9 cellular contexts compared by ENCODE assay signal in genomic region chr1:241610056-241610815, GRCh38. TPM values are rescaled to one million over a fixed set of nuclear protein-coding genes. Genes with fewer than 3 reads are reported as not detected.
DNase-seq lines count a peak whose midpoint lies in the region; ATAC-seq and TF ChIP-seq lines count a peak whose summit lies in the region.
"Had no signal": no experiment of that assay in that cellular context is flagged by ENCODE, and none has a peak within 500 bp of the region (broad histone marks: within the 10 kb centered on the region; RNA-seq: fewer than 3 reads in every experiment).

No MANE protein-coding gene starts in this region.

- H3K9ac ChIP-seq in mammary epithelial cell (ENCODE audit: insufficient read depth, low read length) = no peak overlapping the region
- H3K9ac ChIP-seq in mesendoderm (ENCODE audit: low read length) = no peak overlapping the region
- H3K9ac ChIP-seq in MM.1S (ENCODE audit: low read length) = no peak overlapping the region

- intact Hi-C loops in mammary epithelial cell (cut with micrococcal nuclease) = loop anchor here (2.0 to 5.0 kb wide), 3 partner anchors 27 to 387 kb away; partner anchors contain the start of gene MAP1LC3C

- no peak overlapping the region for H2BK120ac ChIP-seq in mesendoderm (ENCODE audit: low read depth, low read length)

- H3K9me3 ChIP-seq in mammary epithelial cell (replicated peaks; ENCODE audit: insufficient read depth, low read length) (no peaks in the 10 kb centered on the region), MM.1S (replicated peaks; ENCODE audit: insufficient read depth, low read length) (no peaks in the 10 kb centered on the region)

- H3K36me3 ChIP-seq in mammary epithelial cell (ENCODE audit: insufficient read depth, low read length) = no peaks in the 10 kb centered on the region
- no peaks in the 10 kb centered on the region for H3K36me3 ChIP-seq in mesendoderm (ENCODE audit: control insufficient read depth, insufficient read depth, low read length)
- H3K36me3 ChIP-seq in MM.1S (replicated peaks; ENCODE audit: insufficient read depth, low read length) = no peaks in the 10 kb centered on the region

- H3K79me2 ChIP-seq in mammary epithelial cell (ENCODE audit: insufficient read depth, low read length) (no peaks in the 10 kb centered on the region), mesendoderm (ENCODE audit: control insufficient read depth, insufficient read depth, low read length) (no peaks in the 10 kb centered on the region), MM.1S (ENCODE audit: low read length) (no peaks in the 10 kb centered on the region)

- TF ChIP-seq CTCF in mammary epithelial cell (conservative IDR thresholded peaks at IDR 0.05 in 1 of 2, IDR thresholded peaks at IDR 0.05 in 1 of 2; ENCODE audit: extremely low read depth in 1 of 2, insufficient read depth in 1 of 2, low read depth in 1 of 2, low read length in 2 of 2) (no peak), MM.1S (IDR thresholded peaks at IDR 0.05; ENCODE audit: low read length) (no peak)

- no peak overlapping the region for H3K4me2 ChIP-seq in mammary epithelial cell (ENCODE audit: insufficient read depth, low read depth, low read length)
- no peak overlapping the region for H3K4me2 ChIP-seq in mesendoderm (ENCODE audit: low read length)
- H3K4me2 ChIP-seq in MM.1S (ENCODE audit: low read depth, low read length) = no peak overlapping the region

- H3K4me3 ChIP-seq in mammary epithelial cell (replicated peaks in 1 of 3; ENCODE audit: insufficient read depth in 1 of 3, low read depth in 2 of 3, low read length in 3 of 3) (no peak overlapping the region), mesendoderm (ENCODE audit: low read length) (no peak overlapping the region), MM.1S (ENCODE audit: low read length) (no peak overlapping the region)

- H2BK5ac ChIP-seq in mesendoderm (ENCODE audit: low read length) = no peak overlapping the region

- no peak overlapping the region for H3K4ac ChIP-seq in mesendoderm (ENCODE audit: low read depth, low read length)

- H2BK15ac ChIP-seq in mesendoderm (replicated peaks; ENCODE audit: low read depth) = no peak overlapping the region

- H3F3A ChIP-seq in MM.1S (ENCODE audit: insufficient read depth, low read length) = no peaks in the 10 kb centered on the region

- DNase-seq in Daoy (ENCODE audit: low read depth) (peak; percentile 48), NCI-H2171 treated with DMSO at 0.1 percent for 48 hours (lab: John Stamatoyannopoulos, UW) (peak; percentile 92), mammary epithelial cell (no peak), mesendoderm (peak; percentile 78), NOMO-1 treated with DMSO at 0.1 percent for 48 hours (lab: John Stamatoyannopoulos, UW; ENCODE audit: unreplicated experiment) (no peak), MM.1S (no peak)

- no peaks in the 10 kb centered on the region for H3K9me2 ChIP-seq in MM.1S (replicated peaks; ENCODE audit: insufficient read depth, low read length)

- H2AFZ ChIP-seq in mammary epithelial cell (ENCODE audit: low read depth, low read length) (peak overlapping the region; percentile 6), MM.1S (ENCODE audit: low read length) (no peak overlapping the region)

- in situ Hi-C loops in mammary epithelial cell (cut with MboI; ENCODE audit: low sequenced_read_pairs in 2 of 2) = loop anchor here in 1 of 2 donors (5.0 to 10.0 kb wide), 2 partner anchors 75 to 227 kb away; partner anchors contain the start of gene KMO

- no peak overlapping the region for H3K56ac ChIP-seq in mesendoderm (ENCODE audit: low read length)

- H4K20me1 ChIP-seq in mammary epithelial cell (ENCODE audit: insufficient read depth, low read length) (no peaks in the 10 kb centered on the region), MM.1S (ENCODE audit: insufficient read depth, low read length) (no peaks in the 10 kb centered on the region)

- no peak overlapping the region for H4K5ac ChIP-seq in mesendoderm (ENCODE audit: low read length)

- H3K79me1 ChIP-seq in mesendoderm (ENCODE audit: low read length) = no peaks in the 10 kb centered on the region

- H3K4me1 ChIP-seq in mammary epithelial cell (ENCODE audit: insufficient read depth, low read length) = peaks cover 67% of the 10 kb centered on the region
- no peaks in the 10 kb centered on the region for H3K4me1 ChIP-seq in mesendoderm (ENCODE audit: control insufficient read depth, low read depth, low read length)
- H3K4me1 ChIP-seq in MM.1S (ENCODE audit: low read length) = no peaks in the 10 kb centered on the region

- no peak overlapping the region for H3K18ac ChIP-seq in mesendoderm (ENCODE audit: low read length)

- no peaks in the 10 kb centered on the region for H3K27me3 ChIP-seq in mammary epithelial cell (ENCODE audit: insufficient read depth, low read length)
- no peaks in the 10 kb centered on the region for H3K27me3 ChIP-seq in mesendoderm (ENCODE audit: insufficient read depth, low read length, poor library complexity)
- no peaks in the 10 kb centered on the region for H3K27me3 ChIP-seq in MM.1S (replicated peaks; ENCODE audit: insufficient read depth, low read length)

- no peak overlapping the region for H2AK5ac ChIP-seq in mesendoderm (ENCODE audit: low read length)

- H3K27ac ChIP-seq in mammary epithelial cell (ENCODE audit: insufficient read depth, low read depth, low read length) (peak overlapping the region; percentile 5), mesendoderm (ENCODE audit: low read depth, low read length) (no peak overlapping the region), MM.1S (ENCODE audit: low read length) (no peak overlapping the region)

- BruUV-seq in mammary epithelial cell (replicated peaks; lab: Mats Ljungman, UMichigan) = no TSS peak

- dilution Hi-C loops in mammary epithelial cell (cut with HindIII; ENCODE audit: low sequenced_read_pairs) = no loop called here

- CTCF ChIA-PET in mammary epithelial cell (lab: Charles Lee; ENCODE audit: low non-redundant PET) = interaction anchor here (0.8 to 0.9 kb wide), 2 partner anchors 11 to 78 kb away, joined by 5 to 6 read pairs; partner anchors contain the start of gene KMO

- no peak overlapping the region for H3K23ac ChIP-seq in mesendoderm (ENCODE audit: low read length)

- H4K8ac ChIP-seq in mesendoderm (ENCODE audit: low read depth, low read length) = no peak overlapping the region

- 84% methylated on average over 8 of the region's 8 CpGs for WGBS in mammary epithelial cell (ENCODE audit: low coverage, missing lambda C conversion rate)
- no CpG with 5 or more reads among the region's 8 CpGs for WGBS in mesendoderm (ENCODE audit: extremely low coverage, insufficient coverage, low lambda C conversion rate)

- no peak for ATAC-seq in GM18517 (IDR thresholded peaks at IDR 0.05; ENCODE audit: unreplicated experiment)
- no peak for ATAC-seq in HG02870 (IDR thresholded peaks at IDR 0.05; ENCODE audit: unreplicated experiment)

RNA-seq across cellular contexts. Expression of gene CHML, which starts 29.9 kb away (rescaled TPM):
- total RNA-seq in Daoy (2014; rRNA removed; shearing (Covaris generic)) = 11.8 and 14.6 TPM in 2 replicates
- 10 to 100 TPM; 15.0 to 25.3 TPM for total RNA-seq in mammary epithelial cell
- polyA plus RNA-seq in mammary epithelial cell = 5.9 TPM
- 11.3 TPM for polyA minus RNA-seq in mammary epithelial cell
- 24.1 TPM for polyA plus RNA-seq in mesendoderm (2013, experiment 1 of 2)
- polyA plus RNA-seq in mesendoderm (2013, experiment 2 of 2) = 24.6 TPM

RNA-seq across cellular contexts. Expression of gene OPN3, which starts 29.9 kb away (rescaled TPM):
- 44.6 and 48.8 TPM in 2 replicates for total RNA-seq in Daoy (2014; rRNA removed; shearing (Covaris generic))
- total RNA-seq in mammary epithelial cell = 10 to 100 TPM; 21.3 to 36.5 TPM
- polyA plus RNA-seq in mammary epithelial cell = 28.1 TPM
- polyA minus RNA-seq in mammary epithelial cell = 14.9 TPM
- polyA plus RNA-seq in mesendoderm (2013, experiment 1 of 2) = 15.1 TPM
- 15.1 TPM for polyA plus RNA-seq in mesendoderm (2013, experiment 2 of 2)

RNA-seq across cellular contexts. Expression of gene WDR64, which starts 41.8 kb away (rescaled TPM):
- total RNA-seq in Daoy (2014; rRNA removed; shearing (Covaris generic)) = not detected in 2 replicates
- total RNA-seq in mammary epithelial cell = not detected
- not detected for polyA plus RNA-seq in mammary epithelial cell
- not detected for polyA minus RNA-seq in mammary epithelial cell
- polyA plus RNA-seq in mesendoderm (2013, experiment 1 of 2) = not detected
- not detected for polyA plus RNA-seq in mesendoderm (2013, experiment 2 of 2)
- total RNA-seq: HT1080 had no signal

Comparison
In these comparisons a context has a peak if more than half of its experiments do, and no peak if none do; other contexts are left out.
1. DNase-seq: peak in Daoy (single experiment), NCI-H2171 treated with DMSO at 0.1 percent for 48 hours (single experiment) and mesendoderm (single experiment); none in mammary epithelial cell (single experiment), NOMO-1 treated with DMSO at 0.1 percent for 48 hours (single experiment) and MM.1S (single experiment).